In the genomic region with DNA sequence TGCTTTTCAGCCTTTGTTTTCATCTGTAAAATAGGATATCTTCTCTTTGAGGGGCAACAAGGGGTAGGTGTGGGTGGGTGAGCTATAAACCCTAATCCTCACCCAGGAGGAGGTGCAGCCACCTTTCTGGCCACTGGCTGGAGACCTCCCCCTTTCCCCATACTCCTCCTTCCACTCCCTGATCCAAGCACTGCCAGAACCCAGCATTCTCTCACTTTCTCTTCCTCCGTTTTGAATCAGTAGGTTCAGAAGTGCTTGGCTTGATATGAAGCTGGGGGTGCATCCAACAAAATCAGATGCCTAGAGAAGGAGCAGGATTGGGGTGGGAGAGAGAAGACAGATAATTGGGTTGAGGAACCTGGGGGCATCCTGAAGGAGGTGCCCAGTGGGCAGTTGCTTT, we compare ENCODE assay signal across 29 cellular contexts.
"Had no signal": no experiment of that assay in that cellular context is flagged by ENCODE, and none has a peak within 500 bp of the region (broad histone marks: within the 10 kb centered on the region; RNA-seq: fewer than 3 reads in every experiment).

No MANE protein-coding gene starts in this region.

- H3K4me3 Mint-ChIP-seq: activated CD4-positive, alpha-beta memory T cell treated with anti-CD3 and anti-CD28 coated beads, Interleukin-2, amount 10 ng/mL, durations not matched to agents 7 days and 5 days; activated CD4-positive, alpha-beta T cell treated with anti-CD3 and anti-CD28 coated beads, Interleukin-2, amount 10 ng/mL, durations not matched to agents 7 days and 5 days; activated naive CD4-positive, alpha-beta T cell treated with anti-CD3 and anti-CD28 coated beads, Interleukin-2, amount 10 ng/mL, durations not matched to agents 7 days and 5 days; activated naive CD8-positive, alpha-beta T cell treated with anti-CD3 and anti-CD28 coated beads, Interleukin-2, amount 10 ng/mL, durations not matched to agents 7 days and 5 days; activated T-cell treated with anti-CD3 and anti-CD28 coated beads, Interleukin-2, amount 50 U/mL, for 24 hours; activated T-cell treated with anti-CD3 and anti-CD28 coated beads, Interleukin-2, amount 50 U/mL, for 72 hours; effector memory CD8-positive, alpha-beta T cell; WTC11 had no signal

- H3K4me3 ChIP-seq: body of pancreas, esophagus muscularis mucosa, gastrocnemius medialis, heart left ventricle had no signal

- H3K27me3 Mint-ChIP-seq: activated T-cell treated with anti-CD3 and anti-CD28 coated beads, Interleukin-2, amount 50 U/mL, for 24 hours; effector memory CD8-positive, alpha-beta T cell had no signal

- H3K27me3 ChIP-seq: body of pancreas, esophagus muscularis mucosa, foreskin keratinocyte, gastrocnemius medialis, heart left ventricle had no signal

- H3K27ac ChIP-seq: body of pancreas, esophagus muscularis mucosa, foreskin keratinocyte, gastrocnemius medialis, heart left ventricle, VCaP had no signal

- H3K4me1 ChIP-seq: body of pancreas, foreskin keratinocyte, gastrocnemius medialis had no signal

- H3K27ac Mint-ChIP-seq: activated CD4-positive, alpha-beta memory T cell treated with anti-CD3 and anti-CD28 coated beads, Interleukin-2, amount 10 ng/mL, durations not matched to agents 7 days and 5 days; activated CD4-positive, alpha-beta T cell treated with anti-CD3 and anti-CD28 coated beads, Interleukin-2, amount 10 ng/mL, durations not matched to agents 7 days and 5 days; activated naive CD4-positive, alpha-beta T cell treated with anti-CD3 and anti-CD28 coated beads, Interleukin-2, amount 10 ng/mL, durations not matched to agents 7 days and 5 days; activated naive CD4-positive, alpha-beta T cell treated with anti-CD3 and anti-CD28 coated beads, Interleukin-2, amount 50 U/mL, for 72 hours; activated naive CD8-positive, alpha-beta T cell treated with anti-CD3 and anti-CD28 coated beads, Interleukin-2, amount 10 ng/mL, durations not matched to agents 7 days and 5 days; activated T-cell treated with anti-CD3 and anti-CD28 coated beads, Interleukin-2, amount 50 U/mL, for 24 hours; activated T-cell treated with anti-CD3 and anti-CD28 coated beads, Interleukin-2, amount 50 U/mL, for 72 hours; effector memory CD8-positive, alpha-beta T cell; WTC11 had no signal

- H3K9me3 ChIP-seq: body of pancreas, esophagus muscularis mucosa, gastrocnemius medialis, heart left ventricle had no signal

- DNase-seq: activated CD4-positive, alpha-beta memory T cell treated with anti-CD3 and anti-CD28 coated beads, Interleukin-2, amount 10 ng/mL, durations not matched to agents 7 days and 5 days; activated CD4-positive, alpha-beta T cell treated with anti-CD3 and anti-CD28 coated beads for 1 hour; activated CD4-positive, alpha-beta T cell treated with anti-CD3 and anti-CD28 coated beads for 4 hours; activated CD4-positive, alpha-beta T cell treated with anti-CD3 and anti-CD28 coated beads, Interleukin-2, amount 10 ng/mL, durations not matched to agents 7 days and 5 days; activated CD4-positive, alpha-beta T cell treated with anti-CD3 and anti-CD28 coated beads, Interleukin-2, amount 50 U/mL, for 4 hours; activated CD8-positive, alpha-beta memory T cell treated with anti-CD3 and anti-CD28 coated beads, Interleukin-2, amount 50 U/mL, for 48 hours; activated gamma-delta T cell; activated naive CD4-positive, alpha-beta T cell; activated naive CD4-positive, alpha-beta T cell treated with anti-CD3 and anti-CD28 coated beads, Interleukin-2, amount 10 ng/mL, durations not matched to agents 7 days and 5 days; activated naive CD8-positive, alpha-beta T cell treated with anti-CD3 and anti-CD28 coated beads, Interleukin-2, amount 10 ng/mL, durations not matched to agents 7 days and 5 days; activated T-cell treated with anti-CD3 and anti-CD28 coated beads for 4 hours; activated T-cell treated with anti-CD3 and anti-CD28 coated beads, Interleukin-2, amount 50 U/mL, for 24 hours; activated T-cell treated with anti-CD3 and anti-CD28 coated beads, Interleukin-2, amount 50 U/mL, for 72 hours; body of pancreas; caudate nucleus; cortex of kidney; dermis blood vessel endothelial cell; effector CD4-positive, alpha-beta T cell; effector memory CD8-positive, alpha-beta T cell; erythroblast; foreskin keratinocyte; gastrocnemius medialis; glutamatergic neuron; heart left ventricle; T-helper 2 cell had no signal

- H3K9me3 Mint-ChIP-seq: activated CD4-positive, alpha-beta memory T cell treated with anti-CD3 and anti-CD28 coated beads, Interleukin-2, amount 10 ng/mL, durations not matched to agents 7 days and 5 days; activated naive CD4-positive, alpha-beta T cell treated with anti-CD3 and anti-CD28 coated beads, Interleukin-2, amount 10 ng/mL, durations not matched to agents 7 days and 5 days; activated naive CD8-positive, alpha-beta T cell treated with anti-CD3 and anti-CD28 coated beads, Interleukin-2, amount 10 ng/mL, durations not matched to agents 7 days and 5 days; activated T-cell treated with anti-CD3 and anti-CD28 coated beads, Interleukin-2, amount 50 U/mL, for 24 hours; activated T-cell treated with anti-CD3 and anti-CD28 coated beads, Interleukin-2, amount 50 U/mL, for 72 hours; effector memory CD8-positive, alpha-beta T cell had no signal

- ATAC-seq: activated naive CD4-positive, alpha-beta T cell treated with anti-CD3 and anti-CD28 coated beads, Interleukin-2, amount 50 U/mL, for 72 hours; activated T-cell treated with anti-CD3 and anti-CD28 coated beads, Interleukin-2, amount 50 U/mL, for 72 hours; body of pancreas; effector memory CD8-positive, alpha-beta T cell; foreskin keratinocyte; gastrocnemius medialis; heart left ventricle; WTC11 had no signal

- H3K36me3 Mint-ChIP-seq: activated naive CD4-positive, alpha-beta T cell treated with anti-CD3 and anti-CD28 coated beads, Interleukin-2, amount 10 ng/mL, durations not matched to agents 7 days and 5 days; activated naive CD4-positive, alpha-beta T cell treated with anti-CD3 and anti-CD28 coated beads, Interleukin-2, amount 50 U/mL, for 72 hours; activated naive CD8-positive, alpha-beta T cell treated with anti-CD3 and anti-CD28 coated beads, Interleukin-2, amount 10 ng/mL, durations not matched to agents 7 days and 5 days; WTC11 had no signal

- H3K36me3 ChIP-seq: esophagus muscularis mucosa, gastrocnemius medialis, heart left ventricle had no signal
